ENCODE assay signal across 8 cellular contexts in genomic region chr15:101121511-101122090, GRCh38.
A peak's percentile ranks its signal among the peaks of the same experiment; 100 is the strongest.
DNase-seq lines count a peak whose midpoint lies in the region; ATAC-seq and TF ChIP-seq lines count a peak whose summit lies in the region.

No MANE protein-coding gene starts in this region.

- H3K4me3 ChIP-seq in breast epithelium (peak overlapping the region; percentile 16 to 67 (median 39)), HUES6 (ENCODE audit: low read depth, low read length) (no peak overlapping the region), esophagus (ENCODE audit: low read depth in 1 of 2, low read length in 2 of 2) (peak overlapping the region in 1 of 2 donors; percentile 2), muscle layer of colon (ENCODE audit: low read depth in 1 of 2, low read length in 2 of 2) (peak overlapping the region in 1 of 2 donors; percentile 21), suprapubic skin (peak overlapping the region; percentile 23)

- no peak overlapping the region for H3K27ac Mint-ChIP-seq in MCF 10A (ENCODE audit: low read depth, unreplicated experiment)
- peak overlapping the region; percentile 86 for H3K27ac Mint-ChIP-seq in activated CD4-positive, alpha-beta T cell treated with anti-CD3 and anti-CD28 coated beads, Interleukin-2, amount 10 ng/mL, durations not matched to agents 24 days and 14 days

- no peaks in the 10 kb centered on the region for H3K36me3 Mint-ChIP-seq in MCF 10A (ENCODE audit: insufficient read depth, unreplicated experiment)
- H3K36me3 Mint-ChIP-seq in activated CD4-positive, alpha-beta T cell treated with anti-CD3 and anti-CD28 coated beads, Interleukin-2, amount 10 ng/mL, durations not matched to agents 24 days and 14 days (ENCODE audit: low read depth) = peaks cover 3% of the 10 kb centered on the region

- H3K4me1 ChIP-seq in breast epithelium (peaks cover 0 to 13% of the 10 kb centered on the region in 2 donors), HUES6 (ENCODE audit: control insufficient read depth, insufficient read depth, low read length) (peaks cover 31% of the 10 kb centered on the region), esophagus (ENCODE audit: control insufficient read depth in 2 of 2, insufficient read depth in 2 of 2, low read length in 1 of 2) (peaks cover 3 to 6% of the 10 kb centered on the region in 2 donors), muscle layer of colon (ENCODE audit: insufficient read depth, low read length) (peaks cover 11% of the 10 kb centered on the region), suprapubic skin (peaks cover 15% of the 10 kb centered on the region)

- peaks cover 6% of the 10 kb centered on the region for H3K4me1 Mint-ChIP-seq in MCF 10A (ENCODE audit: insufficient read depth, unreplicated experiment)
- H3K4me1 Mint-ChIP-seq in activated CD4-positive, alpha-beta T cell treated with anti-CD3 and anti-CD28 coated beads, Interleukin-2, amount 10 ng/mL, durations not matched to agents 24 days and 14 days = peaks cover 52% of the 10 kb centered on the region

- no peak overlapping the region for H3K4me3 Mint-ChIP-seq in MCF 10A (ENCODE audit: unreplicated experiment)
- H3K4me3 Mint-ChIP-seq in activated CD4-positive, alpha-beta T cell treated with anti-CD3 and anti-CD28 coated beads, Interleukin-2, amount 10 ng/mL, durations not matched to agents 24 days and 14 days = peak overlapping the region; percentile 80

- peak overlapping the region; percentile 38 for H3K9ac ChIP-seq in HUES6 (ENCODE audit: low read length)
- H3K9ac ChIP-seq in muscle layer of colon (ENCODE audit: low read length) = peak overlapping the region; percentile 1

- H3K36me3 ChIP-seq in breast epithelium = no peaks in the 10 kb centered on the region
- H3K36me3 ChIP-seq in HUES6 (ENCODE audit: control insufficient read depth, insufficient read depth, low read length) = no peaks in the 10 kb centered on the region
- H3K36me3 ChIP-seq in esophagus (ENCODE audit: control insufficient read depth in 2 of 2, insufficient read depth in 2 of 2, low read length in 1 of 2) = no peaks in the 10 kb centered on the region
- H3K36me3 ChIP-seq in muscle layer of colon (ENCODE audit: insufficient read depth, low read length) = no peaks in the 10 kb centered on the region
- H3K36me3 ChIP-seq in suprapubic skin = no peaks in the 10 kb centered on the region

- peak overlapping the region; percentile 76 to 94 for H3K27ac ChIP-seq in breast epithelium
- peak overlapping the region; percentile 22; the same call in 1 of the 2 replicates for H3K27ac ChIP-seq in HUES6 (ENCODE audit: low read depth, low read length)
- peak overlapping the region; percentile 34 to 55 for H3K27ac ChIP-seq in esophagus (ENCODE audit: low read depth in 2 of 2, low read length in 1 of 2)
- peak overlapping the region; percentile 48 for H3K27ac ChIP-seq in muscle layer of colon (ENCODE audit: low read depth, low read length)
- peak overlapping the region; percentile 30 for H3K27ac ChIP-seq in suprapubic skin

- no peak for TF ChIP-seq POLR2A in breast epithelium (IDR thresholded peaks at IDR 0.05)
- peak in 1 of 2 donors; percentile 14 for TF ChIP-seq POLR2A in suprapubic skin (IDR thresholded peaks at IDR 0.05)

- H3K9me3 Mint-ChIP-seq in MCF 10A (ENCODE audit: unreplicated experiment) = peaks cover 7% of the 10 kb centered on the region
- no peaks in the 10 kb centered on the region for H3K9me3 Mint-ChIP-seq in activated CD4-positive, alpha-beta T cell treated with anti-CD3 and anti-CD28 coated beads, Interleukin-2, amount 10 ng/mL, durations not matched to agents 24 days and 14 days

- BruUV-seq in MCF 10A (replicated peaks; lab: Mats Ljungman, UMichigan) = no TSS peak

- ATAC-seq in HG03469 (IDR thresholded peaks at IDR 0.05; ENCODE audit: unreplicated experiment) = no peak

- CTCF ChIA-PET in MCF 10A (lab: Yijun Ruan, JAX) = interaction anchor here (0.9 kb wide), 1 partner anchor 204 kb away, joined by 4 read pairs; no protein-coding TSS in a partner anchor

- POLR2A ChIA-PET in MCF 10A (lab: Yijun Ruan, JAX) = no interaction called here

- H3K27me3 Mint-ChIP-seq in MCF 10A (ENCODE audit: insufficient read depth, unreplicated experiment) = no peaks in the 10 kb centered on the region
- no peaks in the 10 kb centered on the region for H3K27me3 Mint-ChIP-seq in activated CD4-positive, alpha-beta T cell treated with anti-CD3 and anti-CD28 coated beads, Interleukin-2, amount 10 ng/mL, durations not matched to agents 24 days and 14 days

- intact Hi-C loops in breast epithelium (cut with DNase I; ENCODE audit: low total_unique reads) (loop anchor here (10.0 kb wide), 1 partner anchor 133 kb away; the partner anchor contains the start of gene CHSY1), MCF 10A (cut with micrococcal nuclease) (no loop called here)
- intact Hi-C loops in activated CD4-positive, alpha-beta T cell treated with anti-CD3 and anti-CD28 coated beads, Interleukin-2, amount 10 ng/mL, durations not matched to agents 24 days and 14 days (cut with micrococcal nuclease) = no loop called here

- no peaks in the 10 kb centered on the region for H3K9me3 ChIP-seq in breast epithelium
- H3K9me3 ChIP-seq in HUES6 (ENCODE audit: control insufficient read depth, insufficient read depth, low read depth, low read length) = no peaks in the 10 kb centered on the region
- no peaks in the 10 kb centered on the region for H3K9me3 ChIP-seq in esophagus (ENCODE audit: control insufficient read depth in 2 of 2, insufficient read depth in 1 of 2, low read depth in 1 of 2, low read length in 1 of 2)
- H3K9me3 ChIP-seq in muscle layer of colon (ENCODE audit: low read length) = no peaks in the 10 kb centered on the region
- H3K9me3 ChIP-seq in suprapubic skin = no peaks in the 10 kb centered on the region

- TF ChIP-seq EP300 in suprapubic skin (IDR thresholded peaks at IDR 0.05) = no peak

- 19 to 26% methylated on average over 26 of the region's 26 CpGs for WGBS in esophagus, 2 donors
- WGBS in suprapubic skin = 15% methylated on average over 20 of the region's 26 CpGs

- TF ChIP-seq CTCF in breast epithelium (IDR thresholded peaks at IDR 0.05) (no peak), MCF 10A (IDR thresholded peaks at IDR 0.05; ENCODE audit: unreplicated experiment) (no peak), suprapubic skin (IDR thresholded peaks at IDR 0.05) (no peak)

- peak; percentile 37 to 63 for DNase-seq in breast epithelium (ENCODE audit: low spot score in 2 of 2)
- no peak for DNase-seq in MCF 10A (ENCODE audit: unreplicated experiment)
- peak; percentile 85 for DNase-seq in activated CD4-positive, alpha-beta T cell treated with anti-CD3 and anti-CD28 coated beads, Interleukin-2, amount 10 ng/mL, durations not matched to agents 24 days and 14 days
- peak in 1 of 2 donors; percentile 82 for DNase-seq in suprapubic skin (ENCODE audit: low spot score in 2 of 2)

- H3K27me3 ChIP-seq in breast epithelium = no peaks in the 10 kb centered on the region
- no peaks in the 10 kb centered on the region for H3K27me3 ChIP-seq in HUES6 (ENCODE audit: control insufficient read depth, insufficient read depth, low read length)
- H3K27me3 ChIP-seq in esophagus (ENCODE audit: control insufficient read depth in 1 of 2, insufficient read depth in 2 of 2, low read length in 2 of 2) = no peaks in the 10 kb centered on the region
- H3K27me3 ChIP-seq in muscle layer of colon (ENCODE audit: control insufficient read depth in 1 of 2, insufficient read depth in 2 of 2, low read length in 2 of 2) = no peaks in the 10 kb centered on the region
- H3K27me3 ChIP-seq in suprapubic skin = no peaks in the 10 kb centered on the region

Comparison
In these comparisons a context has a peak if more than half of its experiments do, and no peak if none do; other contexts are left out.
1. H3K27ac ChIP-seq: peak in every context shown above with its lines; median percentile 85 in breast epithelium; 48 in muscle layer of colon; 44 in esophagus; 30 in suprapubic skin; 22 in HUES6.